ENCODE assay signal across 7 cellular contexts in genomic region chrX:52034211-52034610, GRCh38. TPM values are rescaled to one million over a fixed set of nuclear protein-coding genes. Genes with fewer than 3 reads are reported as not detected.
"Had no signal": no experiment of that assay in that cellular context is flagged by ENCODE, and none has a peak within 500 bp of the region (broad histone marks: within the 10 kb centered on the region; RNA-seq: fewer than 3 reads in every experiment).

No MANE protein-coding gene starts in this region.

- H3K4me3 ChIP-seq: GM23248, K562 had no signal

- ATAC-seq: K562 had no signal

- H3K27ac ChIP-seq: GM23248 had no signal

- DNase-seq: GM23248, GOT3, H9, HCEC 1CT, IMR-90 had no signal

RNA-seq across cellular contexts. Expression of gene MAGED4B, which starts 34.8 kb away (rescaled TPM):
- total RNA-seq: HT-29, K562 had no signal
- polyA plus RNA-seq: K562 had no signal
